In genomic region chr12:117039891-117040309, GRCh38 we compare ENCODE assay signal across 20 cellular contexts. TPM values are rescaled to one million over a fixed set of nuclear protein-coding genes. Genes with fewer than 3 reads are reported as not detected.
DNase-seq lines count a peak whose midpoint lies in the region; FAIRE-seq and TF ChIP-seq lines count a peak whose summit lies in the region.
"Had no signal": no experiment of that assay in that cellular context is flagged by ENCODE, and none has a peak within 500 bp of the region (broad histone marks: within the 10 kb centered on the region; RNA-seq: fewer than 3 reads in every experiment).

No MANE protein-coding gene starts in this region.

- POLR2A ChIA-PET in Caco-2 (lab: Charles Lee): no interaction called here

- no peak for TF ChIP-seq POLR2A in GM12892 (IDR thresholded peaks at IDR 0.05; ENCODE audit: low read depth, low read length)
- no peak for TF ChIP-seq POLR2A in breast epithelium (IDR thresholded peaks at IDR 0.05)

- H2AFZ ChIP-seq in neuronal stem cell (ENCODE audit: low read length): peak overlapping the region; percentile 59

- no TSS peak for BruUV-seq in Caco-2 (replicated peaks; lab: Mats Ljungman, UMichigan)

- peak overlapping the region; percentile 58 for H3K27ac Mint-ChIP-seq in Caco-2 (ENCODE audit: unreplicated experiment)
- no peak overlapping the region for H3K27ac Mint-ChIP-seq in chondrocyte (ENCODE audit: unreplicated experiment)

- no peak overlapping the region for H2BK12ac ChIP-seq in neuronal stem cell (ENCODE audit: low read length)

- H4K91ac ChIP-seq in neuronal stem cell (ENCODE audit: low read depth, low read length, poor library complexity): no peak overlapping the region

- no peak overlapping the region for H3K4ac ChIP-seq in neuronal stem cell (ENCODE audit: low read length)

- FAIRE-seq in GM12892 (lab: Jason Lieb, UNC): no peak
- FAIRE-seq: GM12878, GM18507 had no signal

- peak overlapping the region; percentile 89 for H3K23ac ChIP-seq in neuronal stem cell (ENCODE audit: low read depth, low read length, poor library complexity)

- peaks cover 20% of the 10 kb centered on the region for H3K4me1 Mint-ChIP-seq in Caco-2 (ENCODE audit: low read depth, unreplicated experiment)
- H3K4me1 Mint-ChIP-seq in chondrocyte (ENCODE audit: low read depth): no peaks in the 10 kb centered on the region

- intact Hi-C loops in Caco-2 (cut with micrococcal nuclease; ENCODE audit: unreplicated experiment): loop anchor here (5.0 kb wide), 1 partner anchor 57 kb away; the partner anchor contains the start of gene TESC
- intact Hi-C loops in breast epithelium (cut with DNase I; ENCODE audit: low total_unique reads): no loop called here

- H4K8ac ChIP-seq in neuronal stem cell (ENCODE audit: low read depth, low read length): no peak overlapping the region

- no peaks in the 10 kb centered on the region for H3K9me3 ChIP-seq in Caco-2
- H3K9me3 ChIP-seq in neuronal stem cell (replicated peaks in 1 of 2; ENCODE audit: control insufficient read depth in 2 of 2, insufficient read depth in 1 of 2, low read depth in 1 of 2, low read length in 2 of 2): peaks cover 0 to 1% of the 10 kb centered on the region in 2 donors
- no peaks in the 10 kb centered on the region for H3K9me3 ChIP-seq in breast epithelium
- H3K9me3 ChIP-seq in WERI-Rb-1 (ENCODE audit: severe bottlenecking): no peaks in the 10 kb centered on the region
- H3K9me3 ChIP-seq: MG63 had no signal

- no peaks in the 10 kb centered on the region for H3K36me3 Mint-ChIP-seq in Caco-2 (ENCODE audit: insufficient read depth, unreplicated experiment)
- H3K36me3 Mint-ChIP-seq in chondrocyte (ENCODE audit: low read depth): no peaks in the 10 kb centered on the region

- no peaks in the 10 kb centered on the region for H3K27me3 Mint-ChIP-seq in Caco-2 (ENCODE audit: insufficient read depth, unreplicated experiment)
- no peaks in the 10 kb centered on the region for H3K27me3 Mint-ChIP-seq in chondrocyte (ENCODE audit: low read depth)

- H3K18ac ChIP-seq in neuronal stem cell (ENCODE audit: low read length): peak overlapping the region; percentile 85

- H3K4me3 Mint-ChIP-seq in Caco-2 (ENCODE audit: unreplicated experiment) (no peak overlapping the region), chondrocyte (ENCODE audit: unreplicated experiment) (no peak overlapping the region)

- H3K9ac ChIP-seq in neuronal stem cell (ENCODE audit: low read depth, low read length, poor library complexity): no peak overlapping the region

- H3K27me3 ChIP-seq in Caco-2 (replicated peaks; ENCODE audit: control insufficient read depth, insufficient read depth, low read length): no peaks in the 10 kb centered on the region
- no peaks in the 10 kb centered on the region for H3K27me3 ChIP-seq in H7 (ENCODE audit: control insufficient read depth, insufficient read depth, low read length)
- H3K27me3 ChIP-seq in neuronal stem cell (ENCODE audit: control insufficient read depth in 3 of 3, insufficient read depth in 3 of 3, low read depth in 1 of 3, low read length in 3 of 3): no peaks in the 10 kb centered on the region
- no peaks in the 10 kb centered on the region for H3K27me3 ChIP-seq in breast epithelium
- no peaks in the 10 kb centered on the region for H3K27me3 ChIP-seq in WERI-Rb-1 (ENCODE audit: insufficient read depth, low read depth, severe bottlenecking)
- H3K27me3 ChIP-seq: MG63 had no signal

- H3K79me1 ChIP-seq in neuronal stem cell (ENCODE audit: low read depth, low read length): no peaks in the 10 kb centered on the region

- H2BK15ac ChIP-seq in neuronal stem cell (ENCODE audit: low read length): no peak overlapping the region

- CTCF ChIA-PET in Caco-2 (lab: Charles Lee): no interaction called here

- TF ChIP-seq CTCF in Caco-2 (IDR thresholded peaks at IDR 0.05; ENCODE audit: insufficient read depth in 1 of 2, low read depth in 1 of 2, low read length in 1 of 2, severe bottlenecking in 1 of 2, unreplicated experiment in 1 of 2) (no peak), chondrocyte (IDR thresholded peaks at IDR 0.05) (no peak), breast epithelium (IDR thresholded peaks at IDR 0.05) (no peak), WERI-Rb-1 (IDR thresholded peaks at IDR 0.05; ENCODE audit: low read depth, low read length) (no peak)

- H3K4me2 ChIP-seq in neuronal stem cell (ENCODE audit: insufficient read depth, low read length, poor library complexity, severe bottlenecking): no peak overlapping the region

- no peaks in the 10 kb centered on the region for H3K9me3 Mint-ChIP-seq in Caco-2 (ENCODE audit: unreplicated experiment)
- H3K9me3 Mint-ChIP-seq in chondrocyte (ENCODE audit: low read depth): no peaks in the 10 kb centered on the region

- H3K4me1 ChIP-seq in Caco-2: peaks cover 44% of the 10 kb centered on the region
- peaks cover 0 to 8% of the 10 kb centered on the region in 2 donors for H3K4me1 ChIP-seq in neuronal stem cell (ENCODE audit: control insufficient read depth in 2 of 2, insufficient read depth in 1 of 2, low read depth in 1 of 2, low read length in 2 of 2)
- H3K4me1 ChIP-seq in breast epithelium: no peaks in the 10 kb centered on the region

- DNase-seq in Caco-2 (no peak), H7 (peak; percentile 48), chondrocyte (ENCODE audit: low spot score) (peak; percentile 66), neuronal stem cell (ENCODE audit: low spot score) (no peak), GM12892 (ENCODE audit: insufficient read length) (no peak), breast epithelium (ENCODE audit: low spot score in 2 of 2) (no peak), WERI-Rb-1 (no peak)
- DNase-seq: DMS 273 treated with DMSO at 0.1 percent for 48 hours, IMR-90, MG63, NCI-H1092, NCI-H1436 treated with DMSO at 0.1 percent for 48 hours, NCI-H2029, NCI-H2171, NCI-H526, PC-3, RPMI8226 had no signal

- H3K14ac ChIP-seq in neuronal stem cell (ENCODE audit: low read length): no peak overlapping the region

- peak overlapping the region; percentile 86 for H2AK5ac ChIP-seq in neuronal stem cell (ENCODE audit: low read depth, low read length)

- no CpG with 5 or more reads among the region's 19 CpGs for WGBS in neuronal stem cell (ENCODE audit: extremely low coverage in 2 of 2, insufficient read length in 2 of 2, insufficient replicate concordance in 1 of 2), 2 donors

- no peak overlapping the region for H3K4me3 ChIP-seq in Caco-2 (ENCODE audit: low read depth, low read length)
- no peak overlapping the region for H3K4me3 ChIP-seq in H7 (ENCODE audit: insufficient read depth, low read depth, low read length)
- H3K4me3 ChIP-seq in neuronal stem cell (ENCODE audit: low read length in 2 of 2): no peak overlapping the region
- H3K4me3 ChIP-seq in breast epithelium: no peak overlapping the region
- H3K4me3 ChIP-seq in WERI-Rb-1 (ENCODE audit: low read depth, low read length): no peak overlapping the region
- H3K4me3 ChIP-seq: GM12878, MG63 had no signal

- no peak overlapping the region for H2BK5ac ChIP-seq in neuronal stem cell (ENCODE audit: low read length)

- H3K36me3 ChIP-seq in Caco-2 (ENCODE audit: control insufficient read depth, insufficient read depth, low read length) (no peaks in the 10 kb centered on the region), H7 (replicated peaks; ENCODE audit: control insufficient read depth, insufficient read depth, low read length) (no peaks in the 10 kb centered on the region), neuronal stem cell (replicated peaks in 1 of 2; ENCODE audit: control insufficient read depth in 2 of 2, insufficient read depth in 2 of 2, low read length in 2 of 2) (peaks cover 0 to 2% of the 10 kb centered on the region in 2 donors), breast epithelium (no peaks in the 10 kb centered on the region), WERI-Rb-1 (no peaks in the 10 kb centered on the region)
- H3K36me3 ChIP-seq: MG63 had no signal

- H3K27ac ChIP-seq in neuronal stem cell (replicated peaks; ENCODE audit: low read length): no peak overlapping the region
- no peak overlapping the region for H3K27ac ChIP-seq in breast epithelium
- no peak overlapping the region for H3K27ac ChIP-seq in WERI-Rb-1
- H3K27ac ChIP-seq: C4-2B had no signal

- H2BK120ac ChIP-seq in neuronal stem cell (ENCODE audit: low read depth, low read length): no peak overlapping the region

RNA-seq across cellular contexts. Expression of gene TESC, which starts 59.3 kb away (rescaled TPM):
- total RNA-seq in Caco-2 (2022) (4.8 and 6.8 TPM in 2 replicates), chondrocyte (not detected in 3 replicates), breast epithelium (10 to 100 TPM in 1 of 3 donors, 1 to 10 TPM in 2; 3.8 to 45.1 (median 7.2) TPM)
- 15.8 and 18.3 TPM in 2 replicates for total RNA-seq in H7 (2014; rRNA removed; shearing (Covaris generic))
- polyA plus RNA-seq in neuronal stem cell (2013, experiment 1 of 2): 13.2 TPM
- polyA plus RNA-seq in neuronal stem cell (2013, experiment 2 of 2): 12.4 TPM
- polyA plus RNA-seq in GM12892 (2012; ENCODE audit: missing spikeins): 74.7 TPM

Comparison
In these comparisons a context has a peak if more than half of its experiments do, and no peak if none do; other contexts are left out.
1. DNase-seq: peak in H7 (single experiment) and chondrocyte (single experiment); none in Caco-2 (0 of 2), neuronal stem cell (single experiment), GM12892 (single experiment), breast epithelium (0 of 2) and WERI-Rb-1 (single experiment).